In the genomic region with DNA sequence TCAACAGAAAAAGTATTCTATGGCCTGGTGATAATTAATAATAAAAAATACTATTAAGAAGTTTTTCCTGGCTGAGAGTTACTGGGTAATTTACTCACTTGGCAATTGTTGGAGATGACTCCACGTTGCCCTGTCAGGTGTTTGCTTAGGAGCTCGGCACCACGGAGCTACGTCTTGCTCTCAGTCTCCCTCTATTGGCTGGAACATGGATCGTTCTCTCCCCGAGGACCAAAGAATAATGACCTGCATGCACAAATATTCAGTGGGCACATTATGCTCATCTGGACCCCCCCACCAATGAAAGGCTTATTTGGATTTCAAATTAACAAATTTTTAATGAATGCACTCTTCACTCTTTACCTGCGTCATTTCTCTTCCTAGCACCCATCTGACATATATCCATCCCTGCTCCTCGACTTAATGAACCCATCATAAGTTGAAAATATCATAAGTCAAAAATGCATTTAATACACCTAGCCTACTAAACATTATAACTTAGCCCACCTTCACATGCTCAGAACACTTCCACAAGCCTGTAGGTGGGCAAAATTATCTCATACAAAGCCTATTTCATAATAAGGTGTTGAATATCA, we compare ENCODE assay signal across 8 cellular contexts.
DNase-seq lines count a peak whose midpoint lies in the region; ATAC-seq and TF ChIP-seq lines count a peak whose summit lies in the region.

No MANE protein-coding gene starts in this region.

- 22 to 24% methylated on average over 8 of the region's 8 CpGs for WGBS in lung, 2 donors

- no peak overlapping the region for H3K4me2 ChIP-seq in Loucy (ENCODE audit: low read depth, low read length, poor library complexity, severe bottlenecking)

- CTCF ChIA-PET in A673 (lab: Charles Lee), result interaction anchor here (0.6 to 2.2 kb wide), 8 partner anchors 11 to 138 kb away, joined by 3 to 11 read pairs (median 5); no protein-coding TSS in a partner anchor
- CTCF ChIA-PET in GM10248 (lab: Yijun Ruan, JAX), result interaction anchor here (0.5 to 18.1 kb wide), 29 partner anchors 9 to 1578 kb away, joined by 3 to 209 read pairs (median 4); partner anchors contain the start of gene RNF182
- CTCF ChIA-PET in T-cell (lab: Charles Lee), result interaction anchor here (0.5 to 1.9 kb wide), 19 partner anchors 9 to 1374 kb away, joined by 3 to 12 read pairs (median 4); partner anchors contain the start of genes CD83 (in 1 of the 2) and MCUR1 (in 1 of the 2)

- no peak overlapping the region for H3K9ac ChIP-seq in Loucy (ENCODE audit: low read depth, low read length, poor library complexity, severe bottlenecking)

- in situ Hi-C loops in T47D (cut with HindIII; ENCODE audit: low pct_unique_long_range_greater_than_20kb, low sequenced_read_pairs), result no loop called here

- H3K36me3 ChIP-seq in A673 (ENCODE audit: insufficient read depth, low read length, poor library complexity, severe bottlenecking) (no peaks in the 10 kb centered on the region), Loucy (ENCODE audit: insufficient read depth, low read length) (no peaks in the 10 kb centered on the region), lung (ENCODE audit: control insufficient read depth in 2 of 2, insufficient read depth in 2 of 2, low read length in 2 of 2) (no peaks in the 10 kb centered on the region), tibial artery (no peaks in the 10 kb centered on the region)

- H3K27me3 Mint-ChIP-seq in T-cell, result peaks cover 26 to 37% of the 10 kb centered on the region in 2 donors

- H3K36me3 Mint-ChIP-seq in T-cell, result no peaks in the 10 kb centered on the region

- no peaks in the 10 kb centered on the region for H3K9me2 ChIP-seq in Loucy (replicated peaks; ENCODE audit: low read depth, low read length)

- H3K27ac Mint-ChIP-seq in T-cell, result no peak overlapping the region

- no TSS peak for BruUV-seq in A673 (replicated peaks; lab: Mats Ljungman, UMichigan)

- H3K27ac ChIP-seq in A673 (ENCODE audit: low read depth, low read length, poor library complexity, severe bottlenecking) (no peak overlapping the region), lung (ENCODE audit: low read depth in 1 of 2, low read length in 1 of 2) (no peak overlapping the region), tibial artery (no peak overlapping the region)

- no peaks in the 10 kb centered on the region for H3F3A ChIP-seq in Loucy (ENCODE audit: low read depth)

- no peaks in the 10 kb centered on the region for H4K20me1 ChIP-seq in Loucy (ENCODE audit: insufficient read depth, low read length, poor library complexity, severe bottlenecking)

- TF ChIP-seq CTCF in A673 (conservative IDR thresholded peaks at IDR 0.05; ENCODE audit: low read depth, low read length), result peak; percentile 83
- TF ChIP-seq CTCF in GM10248 (IDR thresholded peaks at IDR 0.05; ENCODE audit: control extremely low read depth, extremely low read depth, low read depth, missing control alignments), result peak; percentile 67
- TF ChIP-seq CTCF in Loucy (conservative IDR thresholded peaks at IDR 0.05; ENCODE audit: low read length), result peak; percentile 72
- peak; percentile 37 for TF ChIP-seq CTCF in lung (IDR thresholded peaks at IDR 0.05; ENCODE audit: control extremely low read depth, extremely low read depth)
- TF ChIP-seq CTCF in tibial artery (IDR thresholded peaks at IDR 0.05), result peak; percentile 41 to 47

- POLR2A ChIA-PET in A673 (lab: Charles Lee; ENCODE audit: low non-redundant PET) (interaction anchor here (0.7 kb wide), 1 partner anchor 422 kb away, joined by 4 read pairs; no protein-coding TSS in a partner anchor), GM10248 (lab: Yijun Ruan, JAX) (no interaction called here), T-cell (lab: Charles Lee) (no interaction called here)

- H3K4me3 Mint-ChIP-seq in T-cell, result no peak overlapping the region

- no peaks in the 10 kb centered on the region for H3K27me3 ChIP-seq in A673 (replicated peaks; ENCODE audit: insufficient read depth, low read depth, low read length, poor library complexity)
- H3K27me3 ChIP-seq in Loucy (ENCODE audit: insufficient read depth, low read length, poor library complexity, severe bottlenecking), result peaks cover 7% of the 10 kb centered on the region
- H3K27me3 ChIP-seq in lung (ENCODE audit: control insufficient read depth, insufficient read depth), result no peaks in the 10 kb centered on the region
- H3K27me3 ChIP-seq in tibial artery, result peaks cover 0 to 14% of the 10 kb centered on the region in 2 donors

- DNase-seq in A673 (ENCODE audit: low spot score) (peak; percentile 66), GM10248 (ENCODE audit: extremely low spot score) (peak; percentile 72), T-cell (peak in 25 of 34 experiments; percentile 4 to 41 (median 19)), T47D (ENCODE audit: low read depth in 1 of 2, low spot score in 1 of 2) (peak; percentile 56 to 72), lung (ENCODE audit: low spot score) (peak; percentile 49), tibial artery (no peak)

- no peaks in the 10 kb centered on the region for H3K4me1 Mint-ChIP-seq in T-cell

- H3K79me2 ChIP-seq in Loucy (ENCODE audit: insufficient read depth, low read length), result no peaks in the 10 kb centered on the region

- H3K9me3 Mint-ChIP-seq in T-cell, result no peaks in the 10 kb centered on the region

- no peaks in the 10 kb centered on the region for H3K9me3 ChIP-seq in A673 (ENCODE audit: low read depth, low read length, poor library complexity, severe bottlenecking)
- H3K9me3 ChIP-seq in Loucy (ENCODE audit: insufficient read depth, low read depth, low read length), result no peaks in the 10 kb centered on the region
- H3K9me3 ChIP-seq in lung (ENCODE audit: control insufficient read depth in 2 of 2, insufficient read depth in 1 of 2, low read length in 1 of 2), result no peaks in the 10 kb centered on the region
- no peaks in the 10 kb centered on the region for H3K9me3 ChIP-seq in tibial artery

- intact Hi-C loops in A673 (cut with micrococcal nuclease; ENCODE audit: unreplicated experiment) (loop anchor here (2.0 kb wide), 2 partner anchors 138 to 252 kb away; no protein-coding TSS in a partner anchor), tibial artery (cut with DNase I; ENCODE audit: low total_unique reads) (no loop called here)

- H3K4me3 ChIP-seq in A673 (ENCODE audit: low read depth, low read length, poor library complexity, severe bottlenecking) (no peak overlapping the region), Loucy (ENCODE audit: low read length, poor library complexity, severe bottlenecking) (no peak overlapping the region), lung (no peak overlapping the region), tibial artery (no peak overlapping the region)

- peak; percentile 40 to 72 (median 64) for ATAC-seq in T-cell (replicated peaks in 1 of 4)
- ATAC-seq in lung (ENCODE audit: insufficient read depth, low FRiP score), result no peak
- no peak for ATAC-seq in GM21529 (IDR thresholded peaks at IDR 0.05; ENCODE audit: unreplicated experiment)

- no peak overlapping the region for H2AFZ ChIP-seq in Loucy (ENCODE audit: low read length)

- H3K4me1 ChIP-seq in A673 (ENCODE audit: insufficient read depth, low read length, poor library complexity, severe bottlenecking) (peaks cover 3% of the 10 kb centered on the region), Loucy (ENCODE audit: insufficient read depth, low read length, poor library complexity, severe bottlenecking) (no peaks in the 10 kb centered on the region), lung (ENCODE audit: control insufficient read depth in 2 of 2, insufficient read depth in 2 of 2, low read length in 2 of 2) (no peaks in the 10 kb centered on the region), tibial artery (no peaks in the 10 kb centered on the region)

Comparison
In these comparisons a context has a peak if more than half of its experiments do, and no peak if none do; other contexts are left out.
1. DNase-seq: peak in A673 (single experiment), GM10248 (single experiment), T-cell (25 of 34), T47D (2 of 2) and lung (single experiment); none in tibial artery (0 of 2).
2. ATAC-seq: peak in T-cell (4 of 4); none in lung (single experiment) and GM21529 (single experiment).
3. Peak in every context shown above with its lines, with median percentiles within 50 percentile points of each other: CTCF ChIP-seq.